ENCODE assay signal across 12 cellular contexts in the genomic region with DNA sequence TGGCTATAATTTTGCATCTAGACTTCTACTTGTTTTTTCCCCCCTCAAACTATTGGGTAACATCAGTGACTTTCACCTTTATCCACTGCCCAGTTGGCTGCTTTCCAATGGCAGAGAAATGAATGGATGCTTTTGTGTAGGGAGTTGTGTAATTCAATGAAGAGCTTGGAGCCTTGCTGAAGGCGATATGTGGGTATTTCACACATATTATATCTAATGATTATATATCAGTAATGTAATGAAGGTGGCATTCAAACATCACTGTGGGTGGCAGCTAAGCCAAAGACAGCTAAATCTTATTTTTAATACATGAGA.
DNase-seq lines count a peak whose midpoint lies in the region; ATAC-seq and TF ChIP-seq lines count a peak whose summit lies in the region.
"Had no signal": no experiment of that assay in that cellular context is flagged by ENCODE, and none has a peak within 500 bp of the region (broad histone marks: within the 10 kb centered on the region; RNA-seq: fewer than 3 reads in every experiment).

No MANE protein-coding gene starts in this region.

- H4K5ac ChIP-seq in IMR-90 (ENCODE audit: low read depth, low read length) (no peak overlapping the region), H9 (ENCODE audit: insufficient read length, low read depth, low read length) (no peak overlapping the region)

- H2BK120ac ChIP-seq in IMR-90 (ENCODE audit: low read depth, low read length) (no peak overlapping the region), H9 (ENCODE audit: low read depth, low read length, poor library complexity, severe bottlenecking) (no peak overlapping the region)

- no peak overlapping the region for H3K9ac ChIP-seq in IMR-90 (ENCODE audit: low read depth, low read length)
- no peak overlapping the region for H3K9ac ChIP-seq in H9 (ENCODE audit: extremely low read depth, insufficient read length, low read length)

- no peak for ATAC-seq in IMR-90 (ENCODE audit: low read depth)
- ATAC-seq in HG02938 (IDR thresholded peaks at IDR 0.05; ENCODE audit: unreplicated experiment) = no peak
- ATAC-seq: left lung had no signal

- H2BK5ac ChIP-seq in IMR-90 (ENCODE audit: low read depth, low read length, poor library complexity, severe bottlenecking) (no peak overlapping the region), H9 (ENCODE audit: insufficient read length, low read length) (no peak overlapping the region)

- H3K9me1 ChIP-seq in IMR-90 (ENCODE audit: insufficient read depth, low read length) = no peaks in the 10 kb centered on the region; the same call in 1 of the 2 replicates

- CTCF ChIA-PET in IMR-90 (lab: Yijun Ruan, JAX) = no interaction called here

- H3K27ac ChIP-seq in IMR-90 (ENCODE audit: insufficient read depth, low read length) (no peak overlapping the region), adrenal gland (no peak overlapping the region), Peyer's patch (no peak overlapping the region), H9 (ENCODE audit: insufficient read length, low read depth, low read length) (no peak overlapping the region)
- H3K27ac ChIP-seq: left lung had no signal

- no peak overlapping the region for H3K56ac ChIP-seq in IMR-90 (ENCODE audit: extremely low read depth, insufficient read depth, low read length)
- H3K56ac ChIP-seq in H9 (ENCODE audit: insufficient read length, low read depth, low read length) = no peak overlapping the region

- H3K79me1 ChIP-seq in IMR-90 (ENCODE audit: low read depth in 1 of 2, low read length in 2 of 2) = no peaks in the 10 kb centered on the region; a peak in 1 of 4 replicates
- H3K79me1 ChIP-seq in H9 (ENCODE audit: insufficient read depth, low read depth, low read length, poor library complexity, severe bottlenecking) = no peaks in the 10 kb centered on the region

- H3K4ac ChIP-seq in IMR-90 (ENCODE audit: low read depth, low read length) = no peak overlapping the region
- no peak overlapping the region for H3K4ac ChIP-seq in H9 (ENCODE audit: low read depth, low read length)

- H4K91ac ChIP-seq in IMR-90 (ENCODE audit: insufficient read depth, low read depth, low read length) = no peak overlapping the region
- H4K91ac ChIP-seq in H9 (ENCODE audit: insufficient read length, low read depth, low read length) = no peak overlapping the region

- no peak for TF ChIP-seq RAD21 in IMR-90 (IDR thresholded peaks at IDR 0.05; ENCODE audit: low read length)

- H2AFZ ChIP-seq in IMR-90 (replicated peaks; ENCODE audit: low read length, poor library complexity) = no peak overlapping the region
- no peak overlapping the region for H2AFZ ChIP-seq in H9 (ENCODE audit: low read length)

- H3K27me3 ChIP-seq in IMR-90 (ENCODE audit: control insufficient read depth, insufficient read depth, low read length) (no peaks in the 10 kb centered on the region), adrenal gland (no peaks in the 10 kb centered on the region), Peyer's patch (no peaks in the 10 kb centered on the region), H9 (ENCODE audit: insufficient read depth, low read length) (no peaks in the 10 kb centered on the region)
- H3K27me3 ChIP-seq: left lung had no signal

- no peak overlapping the region for H3T11ph ChIP-seq in H9 (ENCODE audit: low read length)

- H3K36me3 ChIP-seq in IMR-90 (ENCODE audit: control insufficient read depth, insufficient read depth, low read length) = no peaks in the 10 kb centered on the region; the same call in 1 of the 2 replicates
- H3K36me3 ChIP-seq in adrenal gland (replicated peaks in 1 of 2) = no peaks in the 10 kb centered on the region
- H3K36me3 ChIP-seq in Peyer's patch = no peaks in the 10 kb centered on the region
- H3K36me3 ChIP-seq: left lung had no signal

- no peak overlapping the region for H3K4me3 ChIP-seq in IMR-90 (ENCODE audit: insufficient read depth, low read depth, low read length)
- no peak overlapping the region for H3K4me3 ChIP-seq in adrenal gland
- H3K4me3 ChIP-seq in Peyer's patch = no peak overlapping the region
- H3K4me3 ChIP-seq: left lung had no signal

- H3K18ac ChIP-seq in IMR-90 (ENCODE audit: low read depth, low read length) (no peak overlapping the region), H9 (ENCODE audit: insufficient read length, low read depth, low read length) (no peak overlapping the region)

- H3K4me1 ChIP-seq in IMR-90 (ENCODE audit: control insufficient read depth, insufficient read depth, low read length) (peaks cover 4% of the 10 kb centered on the region; the same call in 1 of the 2 replicates), adrenal gland (replicated peaks in 1 of 2) (no peaks in the 10 kb centered on the region), Peyer's patch (no peaks in the 10 kb centered on the region), H9 (ENCODE audit: insufficient read depth, low read length) (no peaks in the 10 kb centered on the region)
- H3K4me1 ChIP-seq: left lung had no signal

- H2BK12ac ChIP-seq in H9 (ENCODE audit: insufficient read length, low read depth, low read length) = no peak overlapping the region

- H2AK9ac ChIP-seq in IMR-90 (replicated peaks; ENCODE audit: low read depth, low read length, poor library complexity) = no peak overlapping the region

- H3K27ac Mint-ChIP-seq in H9 = no peak overlapping the region
- H3K27ac Mint-ChIP-seq: activated naive CD4-positive, alpha-beta T cell treated with anti-CD3 and anti-CD28 coated beads, Interleukin-2, amount 10 ng/mL, durations not matched to agents 7 days and 5 days had no signal

- H3K9me3 Mint-ChIP-seq in H9 = no peaks in the 10 kb centered on the region
- H3K9me3 Mint-ChIP-seq: activated naive CD4-positive, alpha-beta T cell treated with anti-CD3 and anti-CD28 coated beads, Interleukin-2, amount 10 ng/mL, durations not matched to agents 7 days and 5 days had no signal

- H3K79me2 ChIP-seq in H9 (ENCODE audit: insufficient read depth, low read length) = no peaks in the 10 kb centered on the region

- H4K8ac ChIP-seq in IMR-90 (ENCODE audit: low read depth in 2 of 2, low read length in 2 of 2) (no peak overlapping the region), H9 (replicated peaks; ENCODE audit: insufficient read length, low read depth, low read length) (no peak overlapping the region)

- H2BK15ac ChIP-seq in IMR-90 (ENCODE audit: low read depth, low read length) (no peak overlapping the region), H9 (ENCODE audit: low read depth, low read length) (no peak overlapping the region)

- no peak overlapping the region for H3K14ac ChIP-seq in IMR-90 (replicated peaks; ENCODE audit: low read depth, low read length)
- H3K14ac ChIP-seq in H9 (ENCODE audit: insufficient read depth, low read length) = no peak overlapping the region

- TF ChIP-seq POLR2A in IMR-90 (IDR thresholded peaks at IDR 0.05; ENCODE audit: low read depth, low read length) (no peak), adrenal gland (IDR thresholded peaks at IDR 0.05) (no peak), Peyer's patch (IDR thresholded peaks at IDR 0.05) (no peak)

- intact Hi-C loops in IMR-90 (cut with micrococcal nuclease) = no loop called here
- intact Hi-C loops in adrenal gland (cut with DNase I) = no loop called here

- no peak overlapping the region for H3K4me2 ChIP-seq in IMR-90 (ENCODE audit: low read depth, low read length)
- H3K4me2 ChIP-seq in H9 (ENCODE audit: insufficient read depth, insufficient read length, low read length) = no peak overlapping the region

- no peaks in the 10 kb centered on the region for H3K36me3 Mint-ChIP-seq in H9 (ENCODE audit: insufficient read depth in 1 of 3, low read depth in 3 of 3)
- H3K36me3 Mint-ChIP-seq: activated naive CD4-positive, alpha-beta T cell treated with anti-CD3 and anti-CD28 coated beads, Interleukin-2, amount 10 ng/mL, durations not matched to agents 7 days and 5 days had no signal

- H2AK5ac ChIP-seq in IMR-90 (ENCODE audit: low read depth, low read length) (no peak overlapping the region), H9 (ENCODE audit: insufficient read length, low read length) (no peak overlapping the region)

- dilution Hi-C loops in IMR-90 (cut with HindIII; ENCODE audit: low sequenced_read_pairs, unreplicated experiment) = no loop called here

- H3K27me3 Mint-ChIP-seq in H9 (ENCODE audit: low read depth) = no peaks in the 10 kb centered on the region
- H3K27me3 Mint-ChIP-seq: activated naive CD4-positive, alpha-beta T cell treated with anti-CD3 and anti-CD28 coated beads, Interleukin-2, amount 10 ng/mL, durations not matched to agents 7 days and 5 days had no signal

- BruUV-seq in IMR-90 (replicated peaks; lab: Mats Ljungman, UMichigan) = no TSS peak

- no CpG with 5 or more reads among the region's 1 CpG for WGBS in IMR-90 (ENCODE audit: extremely low coverage in 2 of 2, insufficient read length in 1 of 2), 2 experiments
- 75 to 93% (median 83%) methylated on average over 1 of the region's 1 CpG for WGBS in adrenal gland, 4 donors
- WGBS in H9 (ENCODE audit: extremely low coverage, insufficient read length, low lambda C conversion rate) = no CpG with 5 or more reads among the region's 1 CpG

- H3K23me2 ChIP-seq in H9 (ENCODE audit: insufficient read length, low read depth, low read length, poor library complexity, severe bottlenecking) = no peaks in the 10 kb centered on the region

- H3K4me3 Mint-ChIP-seq in H9 = no peak overlapping the region
- H3K4me3 Mint-ChIP-seq: activated naive CD4-positive, alpha-beta T cell treated with anti-CD3 and anti-CD28 coated beads, Interleukin-2, amount 10 ng/mL, durations not matched to agents 7 days and 5 days had no signal

- no peaks in the 10 kb centered on the region for H3K9me3 ChIP-seq in IMR-90 (ENCODE audit: control insufficient read depth, insufficient read depth, low read length)
- H3K9me3 ChIP-seq in adrenal gland (replicated peaks in 1 of 3) = no peaks in the 10 kb centered on the region
- no peaks in the 10 kb centered on the region for H3K9me3 ChIP-seq in Peyer's patch
- H3K9me3 ChIP-seq in H9 (ENCODE audit: control insufficient read depth, low read depth, low read length) = no peaks in the 10 kb centered on the region
- H3K9me3 ChIP-seq: left lung had no signal

- no peak overlapping the region for H2BK20ac ChIP-seq in IMR-90 (ENCODE audit: low read depth, low read length)
- H2BK20ac ChIP-seq in H9 (ENCODE audit: low read depth, low read length, poor library complexity, severe bottlenecking) = no peak overlapping the region

- POLR2A ChIA-PET in IMR-90 (lab: Charles Lee; ENCODE audit: unreplicated experiment) = no interaction called here

- no peaks in the 10 kb centered on the region for H4K20me1 ChIP-seq in IMR-90 (ENCODE audit: insufficient read depth, low read length)
- H4K20me1 ChIP-seq in H9 (ENCODE audit: control insufficient read depth, insufficient read depth, insufficient read length) = no peaks in the 10 kb centered on the region

- in situ Hi-C loops in IMR-90 (cut with MboI; ENCODE audit: low sequenced_read_pairs) = no loop called here

- H3K4me1 Mint-ChIP-seq in H9 = no peaks in the 10 kb centered on the region
- H3K4me1 Mint-ChIP-seq: activated naive CD4-positive, alpha-beta T cell treated with anti-CD3 and anti-CD28 coated beads, Interleukin-2, amount 10 ng/mL, durations not matched to agents 7 days and 5 days had no signal

- no peak for TF ChIP-seq CTCF in IMR-90 (conservative IDR thresholded peaks at IDR 0.05; ENCODE audit: low read depth, low read length)
- no peak for TF ChIP-seq CTCF in adrenal gland (IDR thresholded peaks at IDR 0.05)
- TF ChIP-seq CTCF in Peyer's patch (IDR thresholded peaks at IDR 0.05) = no peak
- no peak for TF ChIP-seq CTCF in H9 (conservative IDR thresholded peaks at IDR 0.05)

- no peak overlapping the region for H3K23ac ChIP-seq in IMR-90 (ENCODE audit: low read depth, low read length)
- H3K23ac ChIP-seq in H9 (ENCODE audit: insufficient read length, low read depth, low read length) = no peak overlapping the region

- DNase-seq in IMR-90 = peak; percentile 43
- DNase-seq in adrenal gland = peak in 4 of 7 donors; percentile 13 to 38 (median 27)
- DNase-seq in foreskin melanocyte = peak; percentile 57
- peak; percentile 89 for DNase-seq in renal cortical epithelial cell (ENCODE audit: low read depth)
- no peak for DNase-seq in Peyer's patch
- DNase-seq in hippocampal formation (lab: John Stamatoyannopoulos, UW) = no peak
- no peak for DNase-seq in H9
- DNase-seq: activated naive CD4-positive, alpha-beta T cell treated with anti-CD3 and anti-CD28 coated beads, Interleukin-2, amount 10 ng/mL, durations not matched to agents 7 days and 5 days; DMS79; left lung; RPMI8226 had no signal

Comparison
In these comparisons a context has a peak if more than half of its experiments do, and no peak if none do; other contexts are left out.
1. DNase-seq: peak in IMR-90 (single experiment), adrenal gland (4 of 7), foreskin melanocyte (single experiment) and renal cortical epithelial cell (single experiment); none in Peyer's patch (0 of 3), hippocampal formation (0 of 2) and H9 (single experiment).